In genomic region chr19:52585101-52585500, GRCh38 we compare ENCODE assay signal across 1 cellular context.
TF ChIP-seq lines count a peak whose summit lies in the region.

No MANE protein-coding gene starts in this region.

TF ChIP-seq in GM23338, 12 proteins besides CTCF, POLR2A, EP300 and RAD21 (continued from another document):
- TF ChIP-seq ZNF462 (CRISPR knock-in tag; IDR thresholded peaks at IDR 0.05), result no peak
- no peak for TF ChIP-seq JUNB (IDR thresholded peaks at IDR 0.05; ENCODE audit: unreplicated experiment)
- no peak for TF ChIP-seq ETS1 (IDR thresholded peaks at IDR 0.05)
- no peak for TF ChIP-seq ZNF331 (CRISPR knock-in tag; IDR thresholded peaks at IDR 0.05; ENCODE audit: low read depth)
- no peak for TF ChIP-seq POLR2AphosphoS5 (IDR thresholded peaks at IDR 0.05; ENCODE audit: low read depth)
- TF ChIP-seq CREB1 (CRISPR knock-in tag; IDR thresholded peaks at IDR 0.05; ENCODE audit: low read depth), result no peak
- no peak for TF ChIP-seq ZNF114 (CRISPR knock-in tag; IDR thresholded peaks at IDR 0.05)
TF ChIP-seq in GM23338: peak in this region for 0.
